ENCODE assay signal across 8 cellular contexts in the genomic region with DNA sequence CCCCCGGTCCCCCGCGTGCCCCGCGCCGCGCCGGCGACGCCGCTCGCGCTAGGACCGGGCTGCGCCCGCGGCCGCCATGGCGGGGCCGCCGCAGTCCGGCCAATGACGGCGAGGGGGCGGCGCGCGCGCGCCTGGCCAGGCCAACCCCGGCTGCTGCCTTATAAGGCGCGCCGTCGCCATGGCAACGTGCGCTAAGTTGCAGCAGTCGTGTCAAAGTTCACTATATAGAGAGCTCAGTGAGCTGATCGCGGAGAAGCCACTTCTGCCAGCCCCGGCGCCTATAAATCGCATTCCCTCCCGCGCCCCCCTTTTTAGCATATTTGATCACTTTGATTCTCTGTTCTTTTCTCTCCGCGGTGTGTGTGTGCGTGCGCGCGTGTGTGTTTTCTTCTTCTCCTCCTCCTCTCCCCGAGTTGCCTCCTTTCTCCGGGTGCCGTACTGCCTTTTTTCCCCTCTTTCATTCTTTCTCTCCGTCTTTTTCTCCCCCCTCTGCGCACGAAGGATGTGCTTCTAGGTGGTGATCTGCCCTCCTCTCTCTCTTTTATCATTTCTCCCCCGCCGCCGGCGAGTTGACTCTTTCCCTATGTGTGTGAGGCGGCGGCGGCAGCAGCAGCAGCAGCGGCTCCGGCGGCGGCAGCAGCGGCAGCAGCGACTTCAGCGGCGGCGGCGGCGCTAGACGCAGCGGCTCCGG. TPM values are rescaled to one million over a fixed set of nuclear protein-coding genes. Genes with fewer than 3 reads are reported as not detected.
DNase-seq lines count a peak whose midpoint lies in the region; ATAC-seq and TF ChIP-seq lines count a peak whose summit lies in the region.

A gene (plus strand): TSS at position 251 of the 691 bp plus-strand sequence. CDS start 1,406 bp downstream, outside the sequence.

- no peaks in the 10 kb centered on the region for H4K20me1 ChIP-seq in DOHH2 (ENCODE audit: control insufficient read depth, insufficient read depth, low read depth, low read length)

- H3K4me1 ChIP-seq in DOHH2 (ENCODE audit: control insufficient read depth, low read length) (no peaks in the 10 kb centered on the region), iPS DF 6.9 (ENCODE audit: control insufficient read depth, insufficient read depth, low read length) (peaks cover 9% of the 10 kb centered on the region)

- H3F3A ChIP-seq in DOHH2 (ENCODE audit: control insufficient read depth, insufficient read depth) = no peaks in the 10 kb centered on the region

- peaks cover 6% of the 10 kb centered on the region; the same call in 1 of the 2 replicates for H3K9me3 ChIP-seq in DOHH2 (ENCODE audit: control insufficient read depth, insufficient read depth, low read length)
- H3K9me3 ChIP-seq in iPS DF 6.9 (ENCODE audit: control insufficient read depth, insufficient read depth, low read length) = no peaks in the 10 kb centered on the region

- no peaks in the 10 kb centered on the region for H3K79me2 ChIP-seq in DOHH2 (ENCODE audit: control insufficient read depth, low read length)

- peak; percentile 98 for DNase-seq in LHCN-M2 (ENCODE audit: low read depth)
- DNase-seq in SHP77 treated with DMSO at 0.1 percent for 48 hours (lab: John Stamatoyannopoulos, UW) = peak; percentile 77
- peak; percentile 97 for DNase-seq in brain pericyte (ENCODE audit: low read depth, low spot score)
- no peak for DNase-seq in iPS DF 6.9 (ENCODE audit: low read depth, low spot score)
- peak; percentile 95 for DNase-seq in renal cortical epithelial cell (ENCODE audit: low read depth)
- DNase-seq in RPMI8226 = no peak

- ATAC-seq in GM21786 (IDR thresholded peaks at IDR 0.05; ENCODE audit: unreplicated experiment) = peak; percentile 71

- no CpG with 5 or more reads among the region's 78 CpGs for WGBS in iPS DF 6.9 (ENCODE audit: insufficient coverage, insufficient read length)

- no peaks in the 10 kb centered on the region for H3K9me2 ChIP-seq in DOHH2 (replicated peaks; ENCODE audit: control insufficient read depth, low read length)

- no peak for TF ChIP-seq CTCF in DOHH2 (IDR thresholded peaks at IDR 0.05; ENCODE audit: low read depth, low read length, poor library complexity, severe bottlenecking)

- H3K36me3 ChIP-seq in DOHH2 (ENCODE audit: control insufficient read depth, low read length) (no peaks in the 10 kb centered on the region), iPS DF 6.9 (ENCODE audit: control insufficient read depth, insufficient read depth, low read length) (no peaks in the 10 kb centered on the region)

- H3K4me3 ChIP-seq in DOHH2 (ENCODE audit: low read length) = no peak within 1 kb of the TSS
- peak within 1 kb of the TSS; percentile 43; the same call in 1 of the 2 replicates for H3K4me3 ChIP-seq in iPS DF 6.9 (ENCODE audit: low read length)

- H3K27me3 ChIP-seq in DOHH2 (ENCODE audit: control insufficient read depth, low read length) (peaks cover 38% of the 10 kb centered on the region), iPS DF 6.9 (ENCODE audit: control insufficient read depth, insufficient read depth, low read length) (peaks cover 72% of the 10 kb centered on the region)

- H3K27ac ChIP-seq in DOHH2 (ENCODE audit: low read depth, low read length) = no peak within 1 kb of the TSS
- no peak within 1 kb of the TSS for H3K27ac ChIP-seq in iPS DF 6.9 (ENCODE audit: low read length)

- H3K4me2 ChIP-seq in DOHH2 (ENCODE audit: low read length) = peak within 1 kb of the TSS; percentile 31; the same call in 1 of the 2 replicates

RNA-seq across cellular contexts. Expression of the gene that starts here (rescaled TPM):
- total RNA-seq in LHCN-M2 (2014; rRNA removed) (8.5 and 11.6 TPM in 2 replicates), renal cortical epithelial cell (6.1 and 37.3 TPM in 2 replicates)
- polyA plus RNA-seq in LHCN-M2 (2012) = 34.8 TPM

Comparison
In these comparisons a context has a peak if more than half of its experiments do, and no peak if none do; other contexts are left out.
1. DNase-seq: peak in LHCN-M2 (single experiment), SHP77 treated with DMSO at 0.1 percent for 48 hours (single experiment), brain pericyte (single experiment) and renal cortical epithelial cell (single experiment); none in iPS DF 6.9 (single experiment) and RPMI8226 (single experiment).